In the genomic region with DNA sequence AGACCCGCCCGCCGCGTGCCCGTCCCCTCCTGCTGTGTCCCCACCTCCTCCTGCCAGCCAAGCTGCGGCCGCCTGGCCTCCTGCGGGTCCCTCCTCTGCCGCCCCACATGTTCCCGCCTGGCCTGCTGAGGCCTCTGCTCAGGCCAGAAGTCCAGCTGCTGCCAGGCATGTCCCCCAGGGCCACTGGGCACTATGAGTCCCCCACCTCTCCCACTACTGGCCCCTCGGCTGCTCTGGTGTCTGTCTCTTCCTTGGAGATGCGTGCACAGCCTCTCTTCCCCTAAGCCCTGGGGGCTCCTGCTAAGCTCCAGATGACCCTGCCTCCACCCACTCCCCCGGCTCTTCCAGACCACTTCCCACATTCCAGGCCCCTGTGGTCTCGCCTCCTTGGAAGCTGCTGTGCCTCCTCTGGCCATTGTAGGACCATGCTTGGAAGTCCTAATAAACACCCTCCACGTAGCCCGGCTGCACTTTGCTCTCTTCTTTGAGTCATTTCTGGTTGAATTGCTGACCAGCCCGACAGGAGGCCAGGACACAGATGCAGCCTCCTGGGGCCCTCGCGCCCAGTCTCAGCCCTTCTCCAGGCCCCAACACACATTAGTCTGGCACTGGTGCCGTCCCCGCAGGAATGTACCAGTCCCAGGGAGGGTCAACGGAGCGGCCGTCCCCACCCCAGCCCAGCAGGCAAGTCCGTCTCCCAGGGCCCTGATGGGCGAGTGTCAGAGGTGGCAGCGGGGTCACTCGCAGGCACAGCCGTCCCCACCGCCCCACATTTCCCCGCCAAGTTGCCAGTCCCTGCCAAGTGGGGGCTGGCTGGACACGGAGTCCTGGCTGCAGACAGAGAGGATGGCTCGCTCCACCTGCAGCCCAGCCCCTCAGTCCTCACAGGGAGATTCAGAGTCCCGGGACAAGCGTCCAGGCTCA, we compare ENCODE assay signal across 1 cellular context.
TF ChIP-seq lines count a peak whose summit lies in the region.

No MANE protein-coding gene starts in this region.

TF ChIP-seq in SK-N-SH treated with all-trans-retinoic acid at 6 μM for 48 hours, 23 proteins besides CTCF, POLR2A, EP300 and RAD21 (continued from another document):
- TF ChIP-seq, protein P1, sequence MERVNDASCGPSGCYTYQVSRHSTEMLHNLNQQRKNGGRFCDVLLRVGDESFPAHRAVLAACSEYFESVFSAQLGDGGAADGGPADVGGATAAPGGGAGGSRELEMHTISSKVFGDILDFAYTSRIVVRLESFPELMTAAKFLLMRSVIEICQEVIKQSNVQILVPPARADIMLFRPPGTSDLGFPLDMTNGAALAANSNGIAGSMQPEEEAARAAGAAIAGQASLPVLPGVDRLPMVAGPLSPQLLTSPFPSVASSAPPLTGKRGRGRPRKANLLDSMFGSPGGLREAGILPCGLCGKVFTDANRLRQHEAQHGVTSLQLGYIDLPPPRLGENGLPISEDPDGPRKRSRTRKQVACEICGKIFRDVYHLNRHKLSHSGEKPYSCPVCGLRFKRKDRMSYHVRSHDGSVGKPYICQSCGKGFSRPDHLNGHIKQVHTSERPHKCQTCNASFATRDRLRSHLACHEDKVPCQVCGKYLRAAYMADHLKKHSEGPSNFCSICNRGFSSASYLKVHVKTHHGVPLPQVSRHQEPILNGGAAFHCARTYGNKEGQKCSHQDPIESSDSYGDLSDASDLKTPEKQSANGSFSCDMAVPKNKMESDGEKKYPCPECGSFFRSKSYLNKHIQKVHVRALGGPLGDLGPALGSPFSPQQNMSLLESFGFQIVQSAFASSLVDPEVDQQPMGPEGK (CRISPR knock-in tag; IDR thresholded peaks at IDR 0.05; ENCODE audit: borderline replicate concordance) = no peak
